Comparison of ENCODE assay signal across 21 cellular contexts in genomic region chr11:68969386-68969785, GRCh38. TPM values are rescaled to one million over a fixed set of nuclear protein-coding genes. Genes with fewer than 3 reads are reported as not detected.
DNase-seq lines count a peak whose midpoint lies in the region; ATAC-seq and TF ChIP-seq lines count a peak whose summit lies in the region.
"Had no signal": no experiment of that assay in that cellular context is flagged by ENCODE, and none has a peak within 500 bp of the region (broad histone marks: within the 10 kb centered on the region; RNA-seq: fewer than 3 reads in every experiment).

No MANE protein-coding gene starts in this region.

- POLR2A ChIA-PET in activated CD4-positive, alpha-beta T cell treated with anti-CD3 and anti-CD28 coated beads for 36 hours (lab: Charles Lee) = no interaction called here

- peaks cover 4% of the 10 kb centered on the region for H3K4me1 Mint-ChIP-seq in glutamatergic neuron (ENCODE audit: low read depth, unreplicated experiment)
- peaks cover 11% of the 10 kb centered on the region for H3K4me1 Mint-ChIP-seq in activated CD4-positive, alpha-beta T cell treated with anti-CD3 and anti-CD28 coated beads for 36 hours

- CTCF ChIA-PET in activated CD4-positive, alpha-beta T cell treated with anti-CD3 and anti-CD28 coated beads for 36 hours (lab: Charles Lee) = interaction anchor here (0.6 kb wide), 1 partner anchor 234 kb away, joined by 4 read pairs; no protein-coding TSS in a partner anchor

- no peaks in the 10 kb centered on the region for H3K27me3 ChIP-seq in right atrium auricular region
- H3K27me3 ChIP-seq in GM23248 (replicated peaks; ENCODE audit: insufficient read depth) = peaks cover 47% of the 10 kb centered on the region
- H3K27me3 ChIP-seq: SJSA1 had no signal

- DNase-seq in cardiac septum (ENCODE audit: low spot score) (peak; percentile 49), right atrium auricular region (ENCODE audit: low spot score) (no peak), glutamatergic neuron (peak; percentile 10), posterior vena cava (ENCODE audit: low spot score) (peak; percentile 56), GM23248 (no peak)
- DNase-seq in activated CD4-positive, alpha-beta T cell treated with anti-CD3 and anti-CD28 coated beads for 36 hours = no peak
- DNase-seq: CD4-positive, alpha-beta memory T cell; HCEC 1CT; Kasumi-1; NCI-H1417; NCI-H1694 treated with DMSO at 0.1 percent for 48 hours; NCI-H2081 treated with DMSO at 0.1 percent for 48 hours; NCI-H2171 treated with DMSO at 0.1 percent for 48 hours; NCI-H526 treated with DMSO at 0.1 percent for 48 hours; OCI-M1 had no signal

- no peak for ATAC-seq in activated CD4-positive, alpha-beta T cell treated with anti-CD3 and anti-CD28 coated beads for 36 hours
- ATAC-seq in HG02870 (IDR thresholded peaks at IDR 0.05; ENCODE audit: unreplicated experiment) = no peak

- H3K36me3 ChIP-seq in right atrium auricular region (no peaks in the 10 kb centered on the region), GM23248 (ENCODE audit: low read depth) (no peaks in the 10 kb centered on the region)
- H3K36me3 ChIP-seq: BLaER1 treated with 17β-estradiol and CSF1 and Interleukin-3, amounts not matched to agents 10 nM and 100 nM; SJSA1 had no signal

- peaks cover 3% of the 10 kb centered on the region for H3K27me3 Mint-ChIP-seq in glutamatergic neuron (ENCODE audit: unreplicated experiment)
- H3K27me3 Mint-ChIP-seq in activated CD4-positive, alpha-beta T cell treated with anti-CD3 and anti-CD28 coated beads for 36 hours = no peaks in the 10 kb centered on the region

- no peak overlapping the region for H3K4me3 Mint-ChIP-seq in glutamatergic neuron (ENCODE audit: unreplicated experiment)
- no peak overlapping the region for H3K4me3 Mint-ChIP-seq in activated CD4-positive, alpha-beta T cell treated with anti-CD3 and anti-CD28 coated beads for 36 hours
- H3K4me3 Mint-ChIP-seq: CD4-positive, alpha-beta memory T cell; GM23338 had no signal

- H3F3A ChIP-seq in GM23248 (ENCODE audit: insufficient read depth) = no peaks in the 10 kb centered on the region

- intact Hi-C loops in cardiac septum (cut with DNase I) (no loop called here), posterior vena cava (cut with DNase I) (no loop called here)
- intact Hi-C loops in activated CD4-positive, alpha-beta T cell treated with anti-CD3 and anti-CD28 coated beads for 36 hours (cut with DNase I, micrococcal nuclease) = no loop called here

- no peak overlapping the region for H3K9ac ChIP-seq in GM23248
- H3K9ac ChIP-seq: BLaER1 treated with 17β-estradiol and CSF1 and Interleukin-3, amounts not matched to agents 10 nM and 100 nM had no signal

- no peaks in the 10 kb centered on the region for H3K9me3 ChIP-seq in right atrium auricular region
- H3K9me3 ChIP-seq in GM23248 (ENCODE audit: low read depth) = no peaks in the 10 kb centered on the region
- H3K9me3 ChIP-seq: SJSA1 had no signal

- no peak overlapping the region for H3K4me2 ChIP-seq in GM23248 (ENCODE audit: unreplicated experiment)
- H3K4me2 ChIP-seq: BLaER1 treated with 17β-estradiol and CSF1 and Interleukin-3, amounts not matched to agents 10 nM and 100 nM; GM23338 had no signal

- peaks cover 11% of the 10 kb centered on the region for H3K36me3 Mint-ChIP-seq in glutamatergic neuron (ENCODE audit: unreplicated experiment)
- H3K36me3 Mint-ChIP-seq in activated CD4-positive, alpha-beta T cell treated with anti-CD3 and anti-CD28 coated beads for 36 hours (ENCODE audit: low read depth) = no peaks in the 10 kb centered on the region

- H3K27ac ChIP-seq in right atrium auricular region = no peak overlapping the region
- H3K27ac ChIP-seq in GM23248 = no peak overlapping the region
- H3K27ac ChIP-seq: BLaER1 treated with 17β-estradiol and CSF1 and Interleukin-3, amounts not matched to agents 10 nM and 100 nM; SJSA1 had no signal

- no peaks in the 10 kb centered on the region for H4K20me1 ChIP-seq in GM23248 (ENCODE audit: insufficient read depth)
- H4K20me1 ChIP-seq: BLaER1 treated with 17β-estradiol and CSF1 and Interleukin-3, amounts not matched to agents 10 nM and 100 nM had no signal

- peaks cover 4% of the 10 kb centered on the region for H3K9me3 Mint-ChIP-seq in glutamatergic neuron (ENCODE audit: unreplicated experiment)
- H3K9me3 Mint-ChIP-seq in activated CD4-positive, alpha-beta T cell treated with anti-CD3 and anti-CD28 coated beads for 36 hours (ENCODE audit: low read depth) = no peaks in the 10 kb centered on the region
- H3K9me3 Mint-ChIP-seq: CD4-positive, alpha-beta memory T cell; GM23338 had no signal

- no peak overlapping the region for H2AFZ ChIP-seq in GM23248

- H3K27ac Mint-ChIP-seq in glutamatergic neuron (ENCODE audit: unreplicated experiment) = peak overlapping the region; percentile 48
- no peak overlapping the region for H3K27ac Mint-ChIP-seq in activated CD4-positive, alpha-beta T cell treated with anti-CD3 and anti-CD28 coated beads for 36 hours
- H3K27ac Mint-ChIP-seq: GM23338 had no signal

- H3K4me1 ChIP-seq in right atrium auricular region = no peaks in the 10 kb centered on the region
- H3K4me1 ChIP-seq in GM23248 (ENCODE audit: insufficient read depth) = no peaks in the 10 kb centered on the region
- H3K4me1 ChIP-seq: BLaER1 treated with 17β-estradiol and CSF1 and Interleukin-3, amounts not matched to agents 10 nM and 100 nM; SJSA1 had no signal

- H3K4me3 ChIP-seq in right atrium auricular region = no peak overlapping the region
- H3K4me3 ChIP-seq in GM23248 = no peak overlapping the region
- H3K4me3 ChIP-seq: BLaER1 treated with 17β-estradiol and CSF1 and Interleukin-3, amounts not matched to agents 10 nM and 100 nM; GM23338; SJSA1 had no signal

- H3K79me2 ChIP-seq in GM23248 (ENCODE audit: insufficient read depth) = no peaks in the 10 kb centered on the region

- 55 to 57% methylated on average over 8 of the region's 8 CpGs for WGBS in GM23248 (ENCODE audit: low coverage in 1 of 2, low lambda C conversion rate in 2 of 2, missing lambda C conversion rate in 2 of 2), 2 experiments

- H3K9me2 ChIP-seq in GM23248 (ENCODE audit: insufficient read depth) = no peaks in the 10 kb centered on the region

- TF ChIP-seq CTCF in right atrium auricular region (IDR thresholded peaks at IDR 0.05) = no peak
- TF ChIP-seq CTCF in glutamatergic neuron (IDR thresholded peaks at IDR 0.05; ENCODE audit: partially characterized antibody, unreplicated experiment) = no peak

- in situ Hi-C loops in GM23248 (cut with MboI) = no loop called here

RNA-seq across cellular contexts. Expression of gene MRGPRD, which starts 11.4 kb away (rescaled TPM):
- total RNA-seq in cardiac septum = not detected
- not detected for total RNA-seq in right atrium auricular region
- not detected for total RNA-seq in glutamatergic neuron (ENCODE audit: unreplicated experiment)
- not detected for total RNA-seq in posterior vena cava
- total RNA-seq in activated CD4-positive, alpha-beta T cell treated with anti-CD3 and anti-CD28 coated beads for 36 hours = not detected
- not detected in 2 replicates for total RNA-seq in GM23248 (2014; rRNA removed; shearing (Covaris generic))
- polyA plus RNA-seq in GM23248 (2016; fragmentation: Nextera tagmentation; extraction: Ambion mirVana) = not detected in 2 replicates
- total RNA-seq: CD4-positive, alpha-beta memory T cell; Daoy; GM23338; MCF 10A; SJSA1 had no signal
- polyA plus RNA-seq: GM23338 had no signal

RNA-seq across cellular contexts. Expression of gene MRGPRF, which starts 43.7 kb away (rescaled TPM):
- 2.3 TPM for total RNA-seq in cardiac septum
- total RNA-seq in right atrium auricular region = 10 to 100 TPM; 10.8 to 17.6 TPM
- 1.0 TPM for total RNA-seq in glutamatergic neuron (ENCODE audit: unreplicated experiment)
- total RNA-seq in posterior vena cava = 100 to 1,000 TPM; 117 to 138 TPM
- not detected for total RNA-seq in activated CD4-positive, alpha-beta T cell treated with anti-CD3 and anti-CD28 coated beads for 36 hours
- total RNA-seq in GM23248 (2014; rRNA removed; shearing (Covaris generic)) = 25.3 and 36.0 TPM in 2 replicates
- 20.7 and 21.2 TPM in 2 replicates for polyA plus RNA-seq in GM23248 (2016; fragmentation: Nextera tagmentation; extraction: Ambion mirVana)
- total RNA-seq: CD4-positive, alpha-beta memory T cell; Daoy; MCF 10A had no signal
- polyA plus RNA-seq: CD4-positive, alpha-beta memory T cell had no signal

Comparison
In these comparisons a context has a peak if more than half of its experiments do, and no peak if none do; other contexts are left out.
1. DNase-seq: peak in cardiac septum (single experiment), glutamatergic neuron (single experiment) and posterior vena cava (single experiment); none in right atrium auricular region (single experiment), activated CD4-positive, alpha-beta T cell treated with anti-CD3 and anti-CD28 coated beads for 36 hours (single experiment) and GM23248 (single experiment).